In the genomic region with DNA sequence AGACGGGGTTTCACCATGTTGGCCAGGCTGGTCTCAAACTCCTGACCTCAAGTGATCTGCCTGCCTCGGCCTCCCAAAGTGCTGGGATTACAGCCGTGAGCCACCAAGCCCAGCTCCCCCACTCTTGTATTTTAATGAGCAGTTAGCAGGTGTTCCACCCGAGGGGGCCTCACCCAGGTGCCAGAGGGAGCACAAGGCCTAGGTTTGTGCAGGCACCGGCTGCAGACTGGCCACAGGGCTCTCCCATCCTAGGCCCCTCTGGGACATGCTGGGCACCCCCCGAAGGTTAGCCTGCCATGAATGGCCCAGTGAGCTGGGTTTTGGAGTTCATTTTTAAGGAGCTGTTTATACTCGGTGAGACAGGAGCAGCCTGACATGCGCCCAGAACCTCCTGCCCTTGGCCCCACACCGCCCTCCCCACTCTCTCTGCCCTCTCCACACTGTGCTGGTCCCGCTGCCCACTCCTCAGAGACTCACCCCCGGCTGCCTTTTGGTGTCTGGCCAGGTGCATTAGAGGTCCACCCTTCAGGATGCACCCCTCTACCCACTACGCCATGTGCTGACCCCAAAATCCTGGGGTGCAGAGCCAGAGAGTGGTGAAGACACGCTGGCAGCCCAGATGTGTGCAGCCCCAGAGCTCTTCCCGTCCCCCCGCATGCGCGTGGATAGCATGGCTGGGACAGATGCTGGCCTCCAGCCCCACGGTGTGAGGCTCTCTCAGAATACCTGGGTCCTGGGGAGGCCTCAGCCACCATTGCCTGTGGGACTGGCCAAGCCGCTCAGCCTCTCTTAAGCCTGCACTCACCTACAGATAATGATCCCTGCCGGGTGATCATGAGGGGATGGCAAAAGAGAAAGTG, we compare ENCODE assay signal across 17 cellular contexts. TPM values are rescaled to one million over a fixed set of nuclear protein-coding genes. Genes with fewer than 3 reads are reported as not detected.
DNase-seq lines count a peak whose midpoint lies in the region; ATAC-seq, FAIRE-seq and TF ChIP-seq lines count a peak whose summit lies in the region.
"Had no signal": no experiment of that assay in that cellular context is flagged by ENCODE, and none has a peak within 500 bp of the region (broad histone marks: within the 10 kb centered on the region; RNA-seq: fewer than 3 reads in every experiment).

No MANE protein-coding gene starts in this region.

- no peaks in the 10 kb centered on the region for H3K9me3 Mint-ChIP-seq in IgD-negative memory B cell
- H3K9me3 Mint-ChIP-seq in stimulated activated naive B cell treated with anti-CD40 and anti-IgM and Interleukin-4, amounts not matched to agents 10 μg/mL and 1 μg/mL and 100 μg/mL, for 72 hours: no peaks in the 10 kb centered on the region

- peaks cover 70% of the 10 kb centered on the region for H3K4me1 ChIP-seq in left ventricle myocardium inferior
- H3K4me1 ChIP-seq in right atrium auricular region: peaks cover 0 to 48% of the 10 kb centered on the region in 2 donors
- peaks cover 17 to 25% of the 10 kb centered on the region in 2 donors for H3K4me1 ChIP-seq in kidney (ENCODE audit: control insufficient read depth in 1 of 2, insufficient read depth in 1 of 2, low read depth in 1 of 2, low read length in 2 of 2)
- H3K4me1 ChIP-seq in HAP-1: peaks cover 15% of the 10 kb centered on the region

- TF ChIP-seq POLR2A in erythroblast (IDR thresholded peaks at IDR 0.05; ENCODE audit: low read length): no peak

- peaks cover 33 to 43% (median 34%) of the 10 kb centered on the region in 3 donors for H3K4me1 Mint-ChIP-seq in IgD-negative memory B cell
- H3K4me1 Mint-ChIP-seq in stimulated activated naive B cell treated with anti-CD40 and anti-IgM and Interleukin-4, amounts not matched to agents 10 μg/mL and 1 μg/mL and 100 μg/mL, for 72 hours: peaks cover 41 to 70% of the 10 kb centered on the region in 2 donors

- H3K4me3 Mint-ChIP-seq in IgD-negative memory B cell: peak overlapping the region; percentile 39 to 84 (median 77)
- no peak overlapping the region for H3K4me3 Mint-ChIP-seq in stimulated activated naive B cell treated with anti-CD40 and anti-IgM and Interleukin-4, amounts not matched to agents 10 μg/mL and 1 μg/mL and 100 μg/mL, for 72 hours

- FAIRE-seq in kidney (lab: Jason Lieb, UNC): no peak

- no peak overlapping the region for H3K9ac ChIP-seq in kidney (ENCODE audit: low read length in 2 of 2)
- H3K9ac ChIP-seq: KMS-11 had no signal

- H3K4me3 ChIP-seq in left ventricle myocardium inferior (no peak overlapping the region), right atrium auricular region (no peak overlapping the region), kidney (ENCODE audit: low read length in 2 of 2) (no peak overlapping the region), HAP-1 (no peak overlapping the region)
- H3K4me3 ChIP-seq: SK-N-MC had no signal

- no peak for DNase-seq in left ventricle myocardium inferior
- no peak for DNase-seq in right atrium auricular region (ENCODE audit: low spot score)
- peak; percentile 72 for DNase-seq in kidney
- DNase-seq in stimulated activated naive B cell treated with anti-CD40 and anti-IgM and Interleukin-4, amounts not matched to agents 10 μg/mL and 1 μg/mL and 100 μg/mL, for 72 hours: no peak
- no peak for DNase-seq in HAP-1 (ENCODE audit: low spot score in 2 of 2)
- no peak for DNase-seq in erythroblast (lab: John Stamatoyannopoulos, UW)
- DNase-seq: HCEC 1CT, NCI-H1048, NCI-H1436 treated with DMSO at 0.1 percent for 48 hours, NCI-H510A treated with DMSO at 0.1 percent for 48 hours, NCI-H82 had no signal

- no peaks in the 10 kb centered on the region for H3K36me3 ChIP-seq in left ventricle myocardium inferior
- no peaks in the 10 kb centered on the region for H3K36me3 ChIP-seq in right atrium auricular region
- no peaks in the 10 kb centered on the region for H3K36me3 ChIP-seq in kidney (ENCODE audit: control insufficient read depth in 1 of 2, insufficient read depth in 2 of 2, low read length in 2 of 2)
- no peaks in the 10 kb centered on the region for H3K36me3 ChIP-seq in HAP-1 (replicated peaks)

- H3K27me3 ChIP-seq in left ventricle myocardium inferior (ENCODE audit: low read depth): no peaks in the 10 kb centered on the region
- no peaks in the 10 kb centered on the region for H3K27me3 ChIP-seq in right atrium auricular region
- no peaks in the 10 kb centered on the region for H3K27me3 ChIP-seq in HAP-1 (ENCODE audit: low read depth)

- peaks cover 1% of the 10 kb centered on the region for H3K36me3 Mint-ChIP-seq in IgD-negative memory B cell
- no peaks in the 10 kb centered on the region for H3K36me3 Mint-ChIP-seq in stimulated activated naive B cell treated with anti-CD40 and anti-IgM and Interleukin-4, amounts not matched to agents 10 μg/mL and 1 μg/mL and 100 μg/mL, for 72 hours

- H3K9me3 ChIP-seq in left ventricle myocardium inferior (replicated peaks) (no peaks in the 10 kb centered on the region), right atrium auricular region (no peaks in the 10 kb centered on the region), kidney (ENCODE audit: control insufficient read depth in 1 of 2, low read length in 2 of 2) (no peaks in the 10 kb centered on the region), HAP-1 (no peaks in the 10 kb centered on the region)

- TF ChIP-seq CTCF in left ventricle myocardium inferior (IDR thresholded peaks at IDR 0.05; ENCODE audit: borderline replicate concordance): no peak
- TF ChIP-seq CTCF in right atrium auricular region (IDR thresholded peaks at IDR 0.05): no peak
- no peak for TF ChIP-seq CTCF in kidney (IDR thresholded peaks at IDR 0.05; ENCODE audit: borderline replicate concordance, extremely low read depth, insufficient read depth)

- H3K27ac ChIP-seq in left ventricle myocardium inferior (replicated peaks) (peak overlapping the region; percentile 27), right atrium auricular region (no peak overlapping the region), kidney (ENCODE audit: low read depth in 2 of 2, low read length in 2 of 2) (no peak overlapping the region)
- H3K27ac ChIP-seq: KMS-11, SK-N-MC had no signal

- intact Hi-C loops in left ventricle myocardium inferior (cut with micrococcal nuclease) (no loop called here), kidney (cut with DNase I) (no loop called here)

- in situ Hi-C loops in HAP-1 (cut with MboI; ENCODE audit: low sequenced_read_pairs): no loop called here

- no peak for ATAC-seq in stimulated activated naive B cell treated with anti-CD40 and anti-IgM and Interleukin-4, amounts not matched to agents 10 μg/mL and 1 μg/mL and 100 μg/mL, for 72 hours (replicated peaks)
- ATAC-seq in HG03039 (IDR thresholded peaks at IDR 0.05; ENCODE audit: unreplicated experiment): no peak
- ATAC-seq: Panc1 had no signal

- peaks cover 3% of the 10 kb centered on the region for H3K27me3 Mint-ChIP-seq in IgD-negative memory B cell
- no peaks in the 10 kb centered on the region for H3K27me3 Mint-ChIP-seq in stimulated activated naive B cell treated with anti-CD40 and anti-IgM and Interleukin-4, amounts not matched to agents 10 μg/mL and 1 μg/mL and 100 μg/mL, for 72 hours

- peak overlapping the region in 1 of 3 donors; percentile 48 for H3K27ac Mint-ChIP-seq in IgD-negative memory B cell
- peak overlapping the region; percentile 14 for H3K27ac Mint-ChIP-seq in stimulated activated naive B cell treated with anti-CD40 and anti-IgM and Interleukin-4, amounts not matched to agents 10 μg/mL and 1 μg/mL and 100 μg/mL, for 72 hours

RNA-seq across cellular contexts. Expression of a gene that starts 11.2 kb away (rescaled TPM):
- 20.8 TPM for total RNA-seq in left ventricle myocardium inferior
- total RNA-seq in right atrium auricular region: 10 to 100 TPM; 18.8 to 30.6 TPM
- 13.9 TPM for polyA plus RNA-seq in IgD-negative memory B cell
- 34.0 TPM for total RNA-seq in kidney
- 9.4 TPM for polyA plus RNA-seq in kidney (ENCODE audit: insufficient read depth, low read depth, low replicate concordance)

RNA-seq across cellular contexts. Expression of a gene that starts 48.1 kb away (rescaled TPM):
- total RNA-seq in left ventricle myocardium inferior: 3.3 TPM
- 1 to 10 TPM; 4.8 to 5.9 TPM for total RNA-seq in right atrium auricular region
- polyA plus RNA-seq in IgD-negative memory B cell: not detected
- total RNA-seq in kidney: 245 TPM
- polyA plus RNA-seq in kidney (ENCODE audit: insufficient read depth, low read depth, low replicate concordance): 276 TPM
- total RNA-seq: A673 had no signal

Comparison
In these comparisons a context has a peak if more than half of its experiments do, and no peak if none do; other contexts are left out.
1. H3K4me3 Mint-ChIP-seq: peak in IgD-negative memory B cell (4 of 4); none in stimulated activated naive B cell treated with anti-CD40 and anti-IgM and Interleukin-4, amounts not matched to agents 10 μg/mL and 1 μg/mL and 100 μg/mL, for 72 hours (0 of 2).
2. RNA of a gene that starts 48.1 kb away (total RNA-seq): 245 TPM in kidney (single experiment); 4.8 to 5.9 TPM in right atrium auricular region and 3.3 TPM in left ventricle myocardium inferior (single experiment); every median in the first group is over 10 times any median in the second.